8 cellular contexts compared by ENCODE assay signal in the genomic region with DNA sequence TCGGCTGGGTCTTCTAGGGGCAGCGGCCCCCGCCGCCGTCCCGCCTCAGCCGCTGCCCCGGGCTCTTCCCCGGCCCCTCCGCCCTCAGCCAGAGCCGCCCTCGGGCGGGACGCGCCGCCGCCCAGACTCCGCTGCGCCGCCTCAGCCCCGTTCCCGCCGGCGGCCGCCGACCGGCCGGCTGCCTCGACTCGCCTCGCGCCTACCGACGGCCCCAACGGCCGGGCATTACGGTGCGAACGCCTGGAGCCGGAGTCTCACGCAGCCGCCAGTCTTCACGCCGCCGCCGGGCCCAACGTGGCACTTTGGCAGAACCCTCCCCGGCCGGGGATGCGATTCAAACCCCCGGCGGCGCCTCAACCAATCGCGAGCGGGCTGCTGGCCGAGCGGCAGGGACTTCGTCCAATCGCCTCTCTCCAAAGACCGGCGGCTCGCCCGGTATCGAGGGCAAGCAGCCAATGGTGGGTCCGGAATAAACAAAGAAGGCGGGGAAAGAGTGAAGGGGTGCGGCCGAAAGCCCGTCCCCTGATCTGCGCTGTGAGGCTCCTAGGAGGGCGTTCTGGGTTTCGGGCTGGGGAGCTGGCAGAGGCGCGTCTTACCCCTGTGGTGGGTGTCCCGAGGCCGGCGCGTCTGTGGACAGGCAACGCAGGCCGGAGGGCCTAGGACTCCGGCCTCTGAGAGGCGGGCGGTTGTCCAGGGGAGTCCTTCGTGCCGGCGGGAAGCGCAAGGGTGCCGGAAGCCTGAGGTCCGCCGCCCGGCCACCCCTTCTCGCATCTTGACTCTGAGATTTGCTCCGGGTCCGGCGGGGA. TPM values are rescaled to one million over a fixed set of nuclear protein-coding genes. Genes with fewer than 3 reads are reported as not detected.
DNase-seq lines count a peak whose midpoint lies in the region; ATAC-seq and TF ChIP-seq lines count a peak whose summit lies in the region.

Gene CDR2 (minus strand): TSS at position 309 of the 806 bp plus-strand sequence. CDS start 310 bp downstream, outside the sequence.

- H3K4me3 ChIP-seq in astrocyte of the cerebellum (ENCODE audit: low read depth, low read length), result peak within 1 kb of the TSS; percentile 87
- peak within 1 kb of the TSS; percentile 89 for H3K4me3 ChIP-seq in rectal smooth muscle tissue (ENCODE audit: low read length)
- H3K4me3 ChIP-seq in aorta (ENCODE audit: low read length in 2 of 2), result peak within 1 kb of the TSS; percentile 85 to 86

- in situ Hi-C loops in astrocyte of the cerebellum (cut with HindIII; ENCODE audit: low sequenced_read_pairs), result no loop called here

- WGBS in aorta, 2 donors, result 0 to 1% methylated on average over 95 to 96 of the region's 96 CpGs

- ATAC-seq in GM18517 (IDR thresholded peaks at IDR 0.05; ENCODE audit: unreplicated experiment) (peak; percentile 91), HG03039 (IDR thresholded peaks at IDR 0.05; ENCODE audit: unreplicated experiment) (peak; percentile 83), aorta (ENCODE audit: low FRiP score) (peak; percentile 96)

- H3K4me1 ChIP-seq in rectal smooth muscle tissue (ENCODE audit: control insufficient read depth, insufficient read depth, low read length), result peaks cover 27% of the 10 kb centered on the region
- H3K4me1 ChIP-seq in aorta (ENCODE audit: control insufficient read depth in 1 of 2, insufficient read depth in 2 of 2, low read length in 2 of 2), result peaks cover 0 to 4% of the 10 kb centered on the region in 2 donors

- H3K36me3 ChIP-seq in rectal smooth muscle tissue (ENCODE audit: control insufficient read depth, insufficient read depth, low read length) (no peaks in the 10 kb centered on the region), aorta (ENCODE audit: control insufficient read depth in 1 of 2, insufficient read depth in 2 of 2, low read length in 1 of 2) (no peaks in the 10 kb centered on the region)

- no peak for TF ChIP-seq CTCF in astrocyte of the cerebellum (IDR thresholded peaks at IDR 0.05; ENCODE audit: low read depth, low read length, missing control alignments)

- peak within 1 kb of the TSS; percentile 63 for H3K9ac ChIP-seq in rectal smooth muscle tissue (ENCODE audit: low read length)

- H3K27ac ChIP-seq in rectal smooth muscle tissue (ENCODE audit: low read depth, low read length), result peak within 1 kb of the TSS; percentile 79
- peak within 1 kb of the TSS in 1 of 2 donors; percentile 30 for H3K27ac ChIP-seq in aorta (ENCODE audit: low read depth in 1 of 2, low read length in 2 of 2)

- H3K9me3 ChIP-seq in aorta (ENCODE audit: control insufficient read depth, low read length), result no peaks in the 10 kb centered on the region

- H3K27me3 ChIP-seq in rectal smooth muscle tissue (ENCODE audit: control insufficient read depth, insufficient read depth, low read length) (no peaks in the 10 kb centered on the region), aorta (ENCODE audit: control insufficient read depth in 1 of 2, insufficient read depth in 2 of 2, low read length in 1 of 2) (no peaks in the 10 kb centered on the region)

- intact Hi-C loops in aorta (cut with DNase I), result loop anchor here in 1 of 2 donors (5.0 kb wide), 1 partner anchor 48 kb away; no protein-coding TSS in a partner anchor

- peak; percentile 94 to 97 for DNase-seq in NCI-H2081 (lab: John Stamatoyannopoulos, UW)
- DNase-seq in T-helper 9 cell, result peak; percentile 97
- peak; percentile 91 for DNase-seq in astrocyte of the cerebellum (ENCODE audit: low read depth)
- DNase-seq in hepatic stellate cell (ENCODE audit: low spot score), result peak; percentile 99
- peak; percentile 99 for DNase-seq in aorta

RNA-seq across cellular contexts. Expression of gene CDR2, which starts in this region (rescaled TPM):
- 10 to 100 TPM; 34.7 to 37.9 TPM for total RNA-seq in aorta
- polyA plus RNA-seq in aorta, result 10 to 100 TPM; 26.4 to 27.9 TPM
